26 cellular contexts compared by ENCODE assay signal in genomic region chrX:130658310-130658709, GRCh38.
DNase-seq lines count a peak whose midpoint lies in the region; FAIRE-seq and TF ChIP-seq lines count a peak whose summit lies in the region.
"Had no signal": no experiment of that assay in that cellular context is flagged by ENCODE, and none has a peak within 500 bp of the region (broad histone marks: within the 10 kb centered on the region; RNA-seq: fewer than 3 reads in every experiment).

No MANE protein-coding gene starts in this region.

- H4K20me1 ChIP-seq in endothelial cell of umbilical vein (replicated peaks; ENCODE audit: control insufficient read depth, extremely low read depth, insufficient read depth, low read length), result no peaks in the 10 kb centered on the region
- H4K20me1 ChIP-seq: BLaER1 had no signal

- no TSS peak for BruUV-seq in endothelial cell of umbilical vein (replicated peaks; lab: Mats Ljungman, UMichigan)

- H3K36me3 Mint-ChIP-seq in CD4-positive, alpha-beta memory T cell, result peaks cover 40 to 49% of the 10 kb centered on the region in 2 donors

- dilution Hi-C loops in endothelial cell of umbilical vein (cut with MboI; ENCODE audit: extremely low pct_ligation_motif_present, low sequenced_read_pairs), result no loop called here

- H3K27ac ChIP-seq in endothelial cell of umbilical vein (ENCODE audit: insufficient read depth, low read depth, low read length) (no peak overlapping the region), esophagus squamous epithelium (no peak overlapping the region)
- no peak overlapping the region for H3K27ac ChIP-seq in CD4-positive, alpha-beta memory T cell (ENCODE audit: low read depth, low read length)
- H3K27ac ChIP-seq: BLaER1 had no signal

- no peaks in the 10 kb centered on the region for H3K79me2 ChIP-seq in endothelial cell of umbilical vein (ENCODE audit: control insufficient read depth, insufficient read depth, low read length)

- H3K9ac ChIP-seq in endothelial cell of umbilical vein (replicated peaks; ENCODE audit: extremely low read depth, insufficient read depth, low read length), result no peak overlapping the region
- H3K9ac ChIP-seq: BLaER1 had no signal

- H3K4me1 Mint-ChIP-seq in CD4-positive, alpha-beta memory T cell, result no peaks in the 10 kb centered on the region
- H3K4me1 Mint-ChIP-seq: CD14-positive monocyte; CD4-positive, CD25-positive, alpha-beta regulatory T cell had no signal

- DNase-seq in OCI-M1 (lab: John Stamatoyannopoulos, UW) (peak; percentile 1), endothelial cell of umbilical vein (ENCODE audit: low read depth, low spot score) (peak; percentile 57), DMS 273 treated with DMSO at 0.1 percent for 48 hours (lab: John Stamatoyannopoulos, UW) (no peak), esophagus squamous epithelium (lab: John Stamatoyannopoulos, UW) (no peak)
- no peak for DNase-seq in CD4-positive, alpha-beta memory T cell
- DNase-seq: 8988T; ACHN; BE2C; C1 segment of cervical spinal cord; Caco-2; Calu3; CD4-positive, CD25-positive, alpha-beta regulatory T cell; CD8-positive, alpha-beta T cell; DMS153; DMS53; DMS79; DND-41; EL; GDM1 had no signal

- intact Hi-C loops in endothelial cell of umbilical vein (cut with micrococcal nuclease), result no loop called here
- intact Hi-C loops in CD4-positive, alpha-beta memory T cell (cut with micrococcal nuclease), result no loop called here
- intact Hi-C loops in esophagus squamous epithelium (cut with DNase I), result no loop called here

- no peaks in the 10 kb centered on the region for H3K4me1 ChIP-seq in endothelial cell of umbilical vein (ENCODE audit: control insufficient read depth, extremely low read depth, insufficient read depth, low read length)
- H3K4me1 ChIP-seq in CD4-positive, alpha-beta memory T cell (ENCODE audit: insufficient read depth, low read length), result no peaks in the 10 kb centered on the region
- H3K4me1 ChIP-seq in esophagus squamous epithelium, result no peaks in the 10 kb centered on the region
- H3K4me1 ChIP-seq: BLaER1, Caco-2 had no signal

- no peaks in the 10 kb centered on the region for H3K9me1 ChIP-seq in endothelial cell of umbilical vein (replicated peaks; ENCODE audit: control insufficient read depth, extremely low read depth, insufficient read depth, low read length)

- H2AFZ ChIP-seq in endothelial cell of umbilical vein (ENCODE audit: low read depth, low read length), result no peak overlapping the region

- no peak for FAIRE-seq in endothelial cell of umbilical vein (lab: Jason Lieb, UNC)
- FAIRE-seq: A204.1, D721Med, GM12878, GM12892, GM18507 had no signal

- H3K36me3 ChIP-seq in endothelial cell of umbilical vein (ENCODE audit: control insufficient read depth in 2 of 2, extremely low read depth in 1 of 2, insufficient read depth in 2 of 2, low read length in 2 of 2) (no peaks in the 10 kb centered on the region), esophagus squamous epithelium (peaks cover 0 to 12% (median 0%) of the 10 kb centered on the region in 3 donors)
- H3K36me3 ChIP-seq in CD4-positive, alpha-beta memory T cell (ENCODE audit: insufficient read depth, low read length), result no peaks in the 10 kb centered on the region
- H3K36me3 ChIP-seq: BE2C, BLaER1 had no signal

- POLR2A ChIA-PET in endothelial cell of umbilical vein (lab: Charles Lee), result no interaction called here
- POLR2A ChIA-PET in CD4-positive, alpha-beta memory T cell (lab: Charles Lee; ENCODE audit: partially characterized antibody), result no interaction called here

- H3K27me3 Mint-ChIP-seq in CD4-positive, alpha-beta memory T cell, result no peaks in the 10 kb centered on the region
- H3K27me3 Mint-ChIP-seq: CD4-positive, CD25-positive, alpha-beta regulatory T cell had no signal

- TF ChIP-seq POLR2A in endothelial cell of umbilical vein (IDR thresholded peaks at IDR 0.05; ENCODE audit: low read depth, low read length) (no peak), esophagus squamous epithelium (IDR thresholded peaks at IDR 0.05) (no peak)

- H3K9me3 ChIP-seq in endothelial cell of umbilical vein (replicated peaks; ENCODE audit: control insufficient read depth, insufficient read depth, low read length) (no peaks in the 10 kb centered on the region), esophagus squamous epithelium (no peaks in the 10 kb centered on the region)
- no peaks in the 10 kb centered on the region for H3K9me3 ChIP-seq in CD4-positive, alpha-beta memory T cell (ENCODE audit: control insufficient read depth in 1 of 2, low read length in 2 of 2)
- H3K9me3 ChIP-seq: BE2C, Caco-2 had no signal

- no peaks in the 10 kb centered on the region for H3K9me3 Mint-ChIP-seq in CD4-positive, alpha-beta memory T cell
- H3K9me3 Mint-ChIP-seq: CD4-positive, CD25-positive, alpha-beta regulatory T cell had no signal

- H3K27ac Mint-ChIP-seq in CD4-positive, alpha-beta memory T cell, result no peak overlapping the region
- H3K27ac Mint-ChIP-seq: CD14-positive monocyte; CD4-positive, CD25-positive, alpha-beta regulatory T cell; CD8-positive, alpha-beta T cell had no signal

- no peak overlapping the region for H3K4me3 Mint-ChIP-seq in CD4-positive, alpha-beta memory T cell
- H3K4me3 Mint-ChIP-seq: CD14-positive monocyte; CD4-positive, CD25-positive, alpha-beta regulatory T cell; CD8-positive, alpha-beta T cell had no signal

- H3K27me3 ChIP-seq in endothelial cell of umbilical vein (ENCODE audit: control insufficient read depth in 2 of 2, insufficient read depth in 2 of 2, low read length in 2 of 2) (no peaks in the 10 kb centered on the region), esophagus squamous epithelium (no peaks in the 10 kb centered on the region)
- no peaks in the 10 kb centered on the region for H3K27me3 ChIP-seq in CD4-positive, alpha-beta memory T cell (ENCODE audit: insufficient read depth, low read length)
- H3K27me3 ChIP-seq: BE2C had no signal

- CTCF ChIA-PET in endothelial cell of umbilical vein (lab: Charles Lee), result no interaction called here
- CTCF ChIA-PET in CD4-positive, alpha-beta memory T cell (lab: Charles Lee; ENCODE audit: partially characterized antibody), result no interaction called here

- no peak overlapping the region for H3K4me3 ChIP-seq in endothelial cell of umbilical vein (replicated peaks in 1 of 3; ENCODE audit: insufficient read depth in 1 of 3, low read depth in 1 of 3, low read length in 3 of 3)
- no peak overlapping the region for H3K4me3 ChIP-seq in CD4-positive, alpha-beta memory T cell (ENCODE audit: low read length in 2 of 2)
- H3K4me3 ChIP-seq in esophagus squamous epithelium, result no peak overlapping the region
- H3K4me3 ChIP-seq: BLaER1, GM12878 had no signal

- no peak overlapping the region for H3K4me2 ChIP-seq in endothelial cell of umbilical vein (ENCODE audit: insufficient read depth, low read length)
- H3K4me2 ChIP-seq: BLaER1 had no signal

- no peak for TF ChIP-seq CTCF in endothelial cell of umbilical vein (IDR thresholded peaks at IDR 0.05; ENCODE audit: extremely low read depth in 1 of 2, insufficient read depth in 1 of 2, low read depth in 1 of 2, low read length in 2 of 2)
- TF ChIP-seq CTCF in esophagus squamous epithelium (IDR thresholded peaks at IDR 0.05), result no peak

TF ChIP-seq in endothelial cell of umbilical vein, 7 proteins besides CTCF, POLR2A, EP300 and RAD21:
- TF ChIP-seq EZH2 (IDR thresholded peaks at IDR 0.05; ENCODE audit: borderline replicate concordance, low read depth, low read length, severe bottlenecking), result no peak
- TF ChIP-seq MAX (IDR thresholded peaks at IDR 0.05; ENCODE audit: insufficient read depth, insufficient read length), result no peak
- TF ChIP-seq MYC (IDR thresholded peaks at IDR 0.05; ENCODE audit: low read depth, low read length), result no peak
- TF ChIP-seq POLR2AphosphoS5 (IDR thresholded peaks at IDR 0.05; ENCODE audit: insufficient read depth, low read depth, low read length), result no peak
- TF ChIP-seq JUN (IDR thresholded peaks at IDR 0.05; ENCODE audit: borderline replicate concordance, insufficient read depth, insufficient read length, low read depth), result no peak
- no peak for TF ChIP-seq GATA2 (IDR thresholded peaks at IDR 0.05; ENCODE audit: insufficient read depth, insufficient read length, low read depth, low read length)
- no peak for TF ChIP-seq FOS (IDR thresholded peaks at IDR 0.05; ENCODE audit: borderline replicate concordance, insufficient read depth, low read length)

Comparison
In these comparisons a context has a peak if more than half of its experiments do, and no peak if none do; other contexts are left out.
1. DNase-seq: peak in OCI-M1 (single experiment) and endothelial cell of umbilical vein (single experiment); none in DMS 273 treated with DMSO at 0.1 percent for 48 hours (single experiment), CD4-positive, alpha-beta memory T cell (0 of 5) and esophagus squamous epithelium (single experiment).